Comparison of ENCODE assay signal across 13 cellular contexts in the genomic region with DNA sequence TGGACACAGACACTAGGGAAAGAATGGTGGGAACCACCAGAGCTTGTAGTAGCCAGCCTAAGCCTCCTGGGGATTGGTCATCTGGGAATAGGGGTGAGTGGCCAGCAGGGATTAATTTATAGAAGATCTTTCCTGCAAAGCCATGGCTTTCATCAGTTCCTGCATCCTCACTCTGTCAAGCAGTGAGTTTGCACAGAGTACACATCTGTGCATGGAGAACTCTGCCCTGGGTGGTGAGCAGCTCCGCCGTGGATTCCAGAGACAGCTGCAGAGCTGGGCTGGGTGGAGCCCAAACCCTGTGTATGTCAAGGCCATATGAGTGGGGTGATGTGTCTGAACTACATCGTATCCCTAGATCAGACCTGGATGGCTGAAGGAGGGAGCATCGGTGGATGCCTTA.
"Had no signal": no experiment of that assay in that cellular context is flagged by ENCODE, and none has a peak within 500 bp of the region (broad histone marks: within the 10 kb centered on the region; RNA-seq: fewer than 3 reads in every experiment).

No MANE protein-coding gene starts in this region.

- DNase-seq: activated naive CD4-positive, alpha-beta T cell; activated naive CD8-positive, alpha-beta T cell treated with anti-CD3 and anti-CD28 coated beads, Interleukin-2, amount 10 ng/mL, durations not matched to agents 7 days and 5 days; dorsolateral prefrontal cortex; head of caudate nucleus; stimulated activated CD4-positive, alpha-beta T cell treated with anti-CD3 and anti-CD28 coated beads, Interleukin-1b, Interleukin-23, amount 100 ng/mL, for 48 hours; stomach; testis had no signal

- H3K27me3 Mint-ChIP-seq: activated naive CD8-positive, alpha-beta T cell treated with anti-CD3 and anti-CD28 coated beads, Interleukin-2, amount 10 ng/mL, durations not matched to agents 7 days and 5 days had no signal

- FAIRE-seq: frontal cortex had no signal

- H3K36me3 Mint-ChIP-seq: activated naive CD8-positive, alpha-beta T cell treated with anti-CD3 and anti-CD28 coated beads, Interleukin-2, amount 10 ng/mL, durations not matched to agents 7 days and 5 days had no signal

- H3K4me3 ChIP-seq: ascending aorta, dorsolateral prefrontal cortex, psoas muscle, right lobe of liver, stomach, testis had no signal

- H3K27me3 ChIP-seq: ascending aorta, right lobe of liver, stomach, testis had no signal

- H3K4me1 ChIP-seq: right lobe of liver had no signal

- ATAC-seq: esophagus mucosa, psoas muscle, right lobe of liver had no signal

- H3K9me3 Mint-ChIP-seq: activated naive CD8-positive, alpha-beta T cell treated with anti-CD3 and anti-CD28 coated beads, Interleukin-2, amount 10 ng/mL, durations not matched to agents 7 days and 5 days; neural crest cell had no signal

- H3K27ac Mint-ChIP-seq: activated naive CD8-positive, alpha-beta T cell treated with anti-CD3 and anti-CD28 coated beads, Interleukin-2, amount 10 ng/mL, durations not matched to agents 7 days and 5 days had no signal

- H3K4me3 Mint-ChIP-seq: activated naive CD8-positive, alpha-beta T cell treated with anti-CD3 and anti-CD28 coated beads, Interleukin-2, amount 10 ng/mL, durations not matched to agents 7 days and 5 days; neural crest cell had no signal

- H3K9me3 ChIP-seq: ascending aorta, psoas muscle, right lobe of liver, stomach, testis had no signal

- H3K27ac ChIP-seq: ascending aorta, dorsolateral prefrontal cortex, psoas muscle, right lobe of liver, stomach, testis had no signal

- H3K4me1 Mint-ChIP-seq: activated naive CD8-positive, alpha-beta T cell treated with anti-CD3 and anti-CD28 coated beads, Interleukin-2, amount 10 ng/mL, durations not matched to agents 7 days and 5 days had no signal

- H3K36me3 ChIP-seq: ascending aorta, right lobe of liver, stomach had no signal
